Comparison of ENCODE assay signal across 15 cellular contexts in genomic region chr3:13536832-13537231, GRCh38. TPM values are rescaled to one million over a fixed set of nuclear protein-coding genes. Genes with fewer than 3 reads are reported as not detected.
A peak's percentile ranks its signal among the peaks of the same experiment; 100 is the strongest.
DNase-seq lines count a peak whose midpoint lies in the region; TF ChIP-seq lines count a peak whose summit lies in the region.
"Had no signal": no experiment of that assay in that cellular context is flagged by ENCODE, and none has a peak within 500 bp of the region (broad histone marks: within the 10 kb centered on the region; RNA-seq: fewer than 3 reads in every experiment).

No MANE protein-coding gene starts in this region.

- in situ Hi-C loops in brain microvascular endothelial cell (cut with HindIII; ENCODE audit: low pct_ligation_motif_present, low sequenced_read_pairs): no loop called here
- in situ Hi-C loops in ACHN (cut with HindIII; ENCODE audit: low pct_ligation_motif_present, low pct_unique_long_range_greater_than_20kb, low sequenced_read_pairs): no loop called here
- in situ Hi-C loops in HAP-1 (cut with MboI; ENCODE audit: low sequenced_read_pairs): no loop called here

- BruUV-seq in Caco-2 (replicated peaks; lab: Mats Ljungman, UMichigan): no TSS peak

- H3K9me3 ChIP-seq in Caco-2 (no peaks in the 10 kb centered on the region; the same call in 1 of the 2 replicates), HAP-1 (no peaks in the 10 kb centered on the region)

- TF ChIP-seq CTCF in Caco-2 (IDR thresholded peaks at IDR 0.05; ENCODE audit: insufficient read depth in 1 of 2, low read depth in 1 of 2, low read length in 1 of 2, severe bottlenecking in 1 of 2, unreplicated experiment in 1 of 2): no peak
- no peak for TF ChIP-seq CTCF in brain microvascular endothelial cell (IDR thresholded peaks at IDR 0.05; ENCODE audit: low read depth, low read length, missing control alignments)
- TF ChIP-seq CTCF in nephron progenitor cell (IDR thresholded peaks at IDR 0.05): no peak

- H3K36me3 Mint-ChIP-seq in Caco-2 (ENCODE audit: insufficient read depth, unreplicated experiment) (no peaks in the 10 kb centered on the region), nephron progenitor cell (ENCODE audit: low read depth) (no peaks in the 10 kb centered on the region)
- H3K36me3 Mint-ChIP-seq: stimulated activated naive B cell treated with anti-CD40 and anti-IgM and Interleukin-4, amounts not matched to agents 10 μg/mL and 1 μg/mL and 100 μg/mL, for 72 hours had no signal

- intact Hi-C loops in Caco-2 (cut with micrococcal nuclease; ENCODE audit: unreplicated experiment): no loop called here

- POLR2A ChIA-PET in Caco-2 (lab: Charles Lee): no interaction called here

- H3K4me1 Mint-ChIP-seq in Caco-2 (ENCODE audit: low read depth, unreplicated experiment) (peaks cover 7% of the 10 kb centered on the region), nephron progenitor cell (peaks cover 25% of the 10 kb centered on the region)

- H3K4me1 ChIP-seq in Caco-2: no peaks in the 10 kb centered on the region
- H3K4me1 ChIP-seq in HAP-1: no peaks in the 10 kb centered on the region

- H3K27me3 ChIP-seq in Caco-2 (replicated peaks; ENCODE audit: control insufficient read depth, insufficient read depth, low read length): no peaks in the 10 kb centered on the region
- no peaks in the 10 kb centered on the region for H3K27me3 ChIP-seq in brain microvascular endothelial cell (replicated peaks)
- peaks cover 3% of the 10 kb centered on the region; the same call in 1 of the 2 replicates for H3K27me3 ChIP-seq in HAP-1 (ENCODE audit: low read depth)

- no peaks in the 10 kb centered on the region for H3K9me3 Mint-ChIP-seq in Caco-2 (ENCODE audit: unreplicated experiment)
- no peaks in the 10 kb centered on the region for H3K9me3 Mint-ChIP-seq in nephron progenitor cell

- no peak for DNase-seq in Caco-2
- peak; percentile 49 to 65 for DNase-seq in Kasumi-1 (lab: John Stamatoyannopoulos, UW)
- DNase-seq in brain microvascular endothelial cell: no peak
- no peak for DNase-seq in nephron progenitor cell
- DNase-seq in DMS153 treated with DMSO at 0.1 percent for 48 hours (lab: John Stamatoyannopoulos, UW; ENCODE audit: unreplicated experiment): no peak
- no peak for DNase-seq in ACHN
- no peak for DNase-seq in HAP-1 (ENCODE audit: low spot score in 2 of 2)
- no peak for DNase-seq in NOMO-1 treated with dmso at 0.1 percent for 144 hours (lab: John Stamatoyannopoulos, UW; ENCODE audit: unreplicated experiment)
- DNase-seq: activated CD4-positive, alpha-beta T cell treated with anti-CD3 and anti-CD28 coated beads for 4 hours; KG1; NCI-H226; occipital lobe; stimulated activated CD4-positive, alpha-beta T cell treated with anti-CD3 and anti-CD28 coated beads, Interleukin-1b, Interleukin-23, amount 100 ng/mL, for 48 hours; stimulated activated naive B cell treated with anti-CD40 and anti-IgM and Interleukin-4, amounts not matched to agents 10 μg/mL and 1 μg/mL and 100 μg/mL, for 72 hours had no signal

- H3K27ac Mint-ChIP-seq in Caco-2 (ENCODE audit: unreplicated experiment): peak overlapping the region; percentile 80
- H3K27ac Mint-ChIP-seq in nephron progenitor cell: peak overlapping the region; percentile 38
- H3K27ac Mint-ChIP-seq: stimulated activated naive B cell treated with anti-CD40 and anti-IgM and Interleukin-4, amounts not matched to agents 10 μg/mL and 1 μg/mL and 100 μg/mL, for 72 hours had no signal

- no peaks in the 10 kb centered on the region for H3K27me3 Mint-ChIP-seq in Caco-2 (ENCODE audit: insufficient read depth, unreplicated experiment)
- peaks cover 7% of the 10 kb centered on the region for H3K27me3 Mint-ChIP-seq in nephron progenitor cell (ENCODE audit: low read depth, poor library complexity)

- H3K4me3 ChIP-seq in Caco-2 (ENCODE audit: low read depth, low read length) (no peak overlapping the region), brain microvascular endothelial cell (ENCODE audit: low read depth, low read length) (no peak overlapping the region), HAP-1 (no peak overlapping the region)
- H3K4me3 ChIP-seq: SK-N-MC had no signal

- H3K4me3 Mint-ChIP-seq in Caco-2 (ENCODE audit: unreplicated experiment) (no peak overlapping the region), nephron progenitor cell (no peak overlapping the region)
- H3K4me3 Mint-ChIP-seq: stimulated activated naive B cell treated with anti-CD40 and anti-IgM and Interleukin-4, amounts not matched to agents 10 μg/mL and 1 μg/mL and 100 μg/mL, for 72 hours had no signal

- H3K27ac ChIP-seq in brain microvascular endothelial cell: peak overlapping the region; percentile 84
- H3K27ac ChIP-seq: SK-N-MC had no signal

- H3K36me3 ChIP-seq in Caco-2 (ENCODE audit: control insufficient read depth, insufficient read depth, low read length) (no peaks in the 10 kb centered on the region), brain microvascular endothelial cell (replicated peaks) (no peaks in the 10 kb centered on the region), HAP-1 (replicated peaks) (no peaks in the 10 kb centered on the region)

- CTCF ChIA-PET in Caco-2 (lab: Charles Lee): no interaction called here

RNA-seq across cellular contexts. Expression of gene FBLN2, which starts 12.1 kb away (rescaled TPM):
- total RNA-seq in Caco-2 (2022): 36.7 and 48.8 TPM in 2 replicates

RNA-seq across cellular contexts. Expression of gene HDAC11, which starts 56.7 kb away (rescaled TPM):
- 10.5 and 10.9 TPM in 2 replicates for total RNA-seq in Caco-2 (2022)

Comparison
In these comparisons a context has a peak if more than half of its experiments do, and no peak if none do; other contexts are left out.
1. DNase-seq: peak in Kasumi-1 (2 of 2); none in Caco-2 (0 of 2), brain microvascular endothelial cell (single experiment), nephron progenitor cell (single experiment), DMS153 treated with DMSO at 0.1 percent for 48 hours (single experiment), ACHN (single experiment), HAP-1 (0 of 2) and NOMO-1 treated with dmso at 0.1 percent for 144 hours (single experiment).